Comparison of ENCODE assay signal across 16 cellular contexts in the genomic region with DNA sequence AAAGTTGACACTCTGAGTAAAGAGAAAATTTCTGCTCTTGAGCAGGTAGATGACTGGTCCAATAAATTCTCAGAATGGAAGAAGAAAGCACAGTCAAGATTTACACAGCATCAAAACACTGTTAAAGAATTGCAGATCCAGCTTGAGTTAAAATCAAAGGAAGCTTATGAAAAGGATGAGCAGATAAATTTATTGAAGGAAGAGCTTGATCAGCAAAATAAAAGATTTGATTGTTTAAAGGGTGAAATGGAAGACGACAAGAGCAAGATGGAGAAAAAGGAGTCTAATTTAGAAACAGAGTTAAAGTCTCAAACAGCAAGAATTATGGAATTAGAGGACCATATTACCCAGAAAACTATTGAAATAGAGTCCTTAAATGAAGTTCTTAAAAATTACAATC.
"Had no signal": no experiment of that assay in that cellular context is flagged by ENCODE, and none has a peak within 500 bp of the region (broad histone marks: within the 10 kb centered on the region; RNA-seq: fewer than 3 reads in every experiment).

No MANE protein-coding gene starts in this region.

- H3K4me3 ChIP-seq: colonic mucosa, prostate gland, spleen, tibial nerve, uterus had no signal

- DNase-seq: activated CD4-positive, alpha-beta T cell treated with anti-CD3 and anti-CD28 coated beads, Interleukin-2, amount 10 ng/mL, durations not matched to agents 7 days and 5 days; activated CD8-positive, alpha-beta memory T cell treated with anti-CD3 and anti-CD28 coated beads for 24 hours; activated naive CD4-positive, alpha-beta T cell treated with Interleukin-2 at 50 U/mL for 16 hours; colonic mucosa; effector CD4-positive, alpha-beta T cell; foreskin fibroblast; hippocampal formation; mesendoderm; nephron progenitor cell; right cardiac atrium; spleen; stimulated activated CD4-positive, alpha-beta T cell treated with anti-CD3 and anti-CD28 coated beads, Interleukin-1b, Interleukin-23, amount 100 ng/mL, for 48 hours; SW 1271; uterus had no signal

- H3K27me3 Mint-ChIP-seq: activated CD4-positive, alpha-beta T cell treated with anti-CD3 and anti-CD28 coated beads, Interleukin-2, amount 10 ng/mL, durations not matched to agents 7 days and 5 days had no signal

- H3K36me3 ChIP-seq: prostate gland, uterus had no signal

- H3K4me1 Mint-ChIP-seq: nephron progenitor cell had no signal

- H3K9me3 Mint-ChIP-seq: activated CD4-positive, alpha-beta T cell treated with anti-CD3 and anti-CD28 coated beads, Interleukin-2, amount 10 ng/mL, durations not matched to agents 7 days and 5 days; nephron progenitor cell had no signal

- ATAC-seq: right cardiac atrium had no signal

- H3K4me3 Mint-ChIP-seq: activated CD4-positive, alpha-beta T cell treated with anti-CD3 and anti-CD28 coated beads, Interleukin-2, amount 10 ng/mL, durations not matched to agents 7 days and 5 days; nephron progenitor cell had no signal

- H3K27me3 ChIP-seq: colonic mucosa, spleen, tibial nerve, uterus had no signal

- H3K4me1 ChIP-seq: colonic mucosa, prostate gland had no signal

- H3K9me3 ChIP-seq: colonic mucosa, prostate gland, spleen, tibial nerve, uterus had no signal

- H3K27ac Mint-ChIP-seq: activated CD4-positive, alpha-beta T cell treated with anti-CD3 and anti-CD28 coated beads, Interleukin-2, amount 10 ng/mL, durations not matched to agents 7 days and 5 days had no signal

- H3K27ac ChIP-seq: colonic mucosa, prostate gland, uterus had no signal
